26 cellular contexts compared by ENCODE assay signal in genomic region chr19:4733755-4734345, GRCh38. TPM values are rescaled to one million over a fixed set of nuclear protein-coding genes. Genes with fewer than 3 reads are reported as not detected.
DNase-seq lines count a peak whose midpoint lies in the region; ATAC-seq, FAIRE-seq and TF ChIP-seq lines count a peak whose summit lies in the region.
"Had no signal": no experiment of that assay in that cellular context is flagged by ENCODE, and none has a peak within 500 bp of the region (broad histone marks: within the 10 kb centered on the region; RNA-seq: fewer than 3 reads in every experiment).

No MANE protein-coding gene starts in this region.

- no peaks in the 10 kb centered on the region for H3K36me3 Mint-ChIP-seq in activated naive CD8-positive, alpha-beta T cell
- no peaks in the 10 kb centered on the region for H3K36me3 Mint-ChIP-seq in activated naive CD8-positive, alpha-beta T cell treated with anti-CD3 and anti-CD28 coated beads for 36 hours
- no peaks in the 10 kb centered on the region for H3K36me3 Mint-ChIP-seq in T-helper 17 cell (ENCODE audit: low read depth)
- H3K36me3 Mint-ChIP-seq: CD8-positive, alpha-beta memory T cell had no signal

- H4K20me1 ChIP-seq in K562 (replicated peaks; ENCODE audit: control insufficient read depth, insufficient read depth, low read length), result no peaks in the 10 kb centered on the region

- no peak for DNase-seq in activated naive CD8-positive, alpha-beta T cell treated with anti-CD3 and anti-CD28 coated beads for 36 hours
- DNase-seq in T-helper 17 cell, result no peak
- DNase-seq in K562 (ENCODE audit: extremely low read depth in 1 of 4, low spot score in 3 of 4), result no peak
- DNase-seq in GM19240 (ENCODE audit: insufficient read length, low spot score), result no peak
- DNase-seq in EL, result no peak
- DNase-seq: CD8-positive, alpha-beta memory T cell; DMS79 treated with DMSO at 0.1 percent for 48 hours; GM23248; H9; HFFc6; KG1; MG63; NCI-H1105 treated with DMSO at 0.1 percent for 48 hours; NCI-H146; NCI-H2029 treated with DMSO at 0.1 percent for 48 hours; NCI-H446 treated with DMSO at 0.1 percent for 48 hours; NCI-H526; NCI-H82; PC-9 had no signal

- H3K27ac Mint-ChIP-seq in activated naive CD8-positive, alpha-beta T cell, result no peak overlapping the region
- no peak overlapping the region for H3K27ac Mint-ChIP-seq in activated naive CD8-positive, alpha-beta T cell treated with anti-CD3 and anti-CD28 coated beads for 36 hours
- no peak overlapping the region for H3K27ac Mint-ChIP-seq in T-helper 17 cell
- H3K27ac Mint-ChIP-seq: CD8-positive, alpha-beta memory T cell; H9; HFFc6 had no signal

- peaks cover 2 to 5% of the 10 kb centered on the region in 2 experiments; a peak in 2 of 5 replicates for H3K4me1 ChIP-seq in K562 (replicated peaks in 1 of 2; ENCODE audit: control insufficient read depth in 2 of 2, insufficient read depth in 2 of 2, low read length in 2 of 2)
- H3K4me1 ChIP-seq: SJSA1 had no signal

- intact Hi-C loops in K562 (cut with micrococcal nuclease), result no loop called here

- 0% methylated on average over 1 of the region's 1 CpG for WGBS in K562 (ENCODE audit: insufficient coverage, low coverage, missing lambda C conversion rate)

- no peak overlapping the region for H2AFZ ChIP-seq in K562 (ENCODE audit: low read depth, low read length)
- H2AFZ ChIP-seq: PC-9 had no signal

- no peak for TF ChIP-seq RAD21 in K562 (CRISPR knock-in tag; conservative IDR thresholded peaks at IDR 0.05 in 1 of 2, IDR thresholded peaks at IDR 0.05 in 1 of 2)

- H3K4me2 ChIP-seq in K562 (ENCODE audit: insufficient read depth, low read length), result no peak overlapping the region
- H3K4me2 ChIP-seq: PC-9 had no signal

- no peaks in the 10 kb centered on the region for H3K27me3 Mint-ChIP-seq in activated naive CD8-positive, alpha-beta T cell
- H3K27me3 Mint-ChIP-seq in activated naive CD8-positive, alpha-beta T cell treated with anti-CD3 and anti-CD28 coated beads for 36 hours, result peaks cover 8% of the 10 kb centered on the region
- H3K27me3 Mint-ChIP-seq in T-helper 17 cell, result peaks cover 12% of the 10 kb centered on the region

- no peak for ATAC-seq in T-helper 17 cell
- no peak for ATAC-seq in K562
- no peak for ATAC-seq in HG02938 (IDR thresholded peaks at IDR 0.05; ENCODE audit: unreplicated experiment)
- ATAC-seq: Right ventricle myocardium inferior had no signal

- peaks cover 15 to 18% of the 10 kb centered on the region in 2 experiments; a peak in 4 of 5 replicates for H3K27me3 ChIP-seq in K562 (ENCODE audit: control insufficient read depth in 2 of 2, insufficient read depth in 2 of 2, low read length in 2 of 2)
- H3K27me3 ChIP-seq: MG63, SJSA1 had no signal

- H3K9ac ChIP-seq in K562 (ENCODE audit: insufficient read depth in 1 of 2, low read depth in 2 of 2, low read length in 2 of 2), result no peak overlapping the region
- H3K9ac ChIP-seq: GM23248 had no signal

- no peak overlapping the region for H3K27ac ChIP-seq in K562 (ENCODE audit: extremely low read depth, low read depth, low read length)
- H3K27ac ChIP-seq: C4-2B, GM23248, PC-9, SJSA1 had no signal

- TF ChIP-seq CTCF in K562 (IDR thresholded peaks at IDR 0.05 in 2 of 3, conservative IDR thresholded peaks at IDR 0.05 in 1 of 3; ENCODE audit: insufficient read depth in 2 of 3, low read depth in 1 of 3, low read length in 3 of 3), result no peak

- no peaks in the 10 kb centered on the region for H3K9me1 ChIP-seq in K562 (ENCODE audit: control insufficient read depth, insufficient read depth, low read length)

- in situ Hi-C loops in K562 (cut with MboI), result loop anchor here (5.0 kb wide), 2 partner anchors 58 to 298 kb away; partner anchors contain the start of gene FEM1A

- POLR2A ChIA-PET in K562 (lab: Yijun Ruan, JAX), result interaction anchor here (0.5 to 2.2 kb wide), 2 partner anchors 57 to 1313 kb away, joined by 5 to 10 read pairs; partner anchors contain the start of gene FEM1A

- H3K9me3 Mint-ChIP-seq in activated naive CD8-positive, alpha-beta T cell (ENCODE audit: low read depth), result no peaks in the 10 kb centered on the region
- no peaks in the 10 kb centered on the region for H3K9me3 Mint-ChIP-seq in activated naive CD8-positive, alpha-beta T cell treated with anti-CD3 and anti-CD28 coated beads for 36 hours
- H3K9me3 Mint-ChIP-seq: CD8-positive, alpha-beta memory T cell; H9; HFFc6 had no signal

- no peak for TF ChIP-seq POLR2A in K562 (conservative IDR thresholded peaks at IDR 0.05)

- peaks cover 3% of the 10 kb centered on the region for H3K4me1 Mint-ChIP-seq in activated naive CD8-positive, alpha-beta T cell (ENCODE audit: low read depth)
- H3K4me1 Mint-ChIP-seq in activated naive CD8-positive, alpha-beta T cell treated with anti-CD3 and anti-CD28 coated beads for 36 hours, result peaks cover 4% of the 10 kb centered on the region
- H3K4me1 Mint-ChIP-seq in T-helper 17 cell, result peaks cover 8% of the 10 kb centered on the region

- CTCF ChIA-PET in K562 (lab: Yijun Ruan, JAX; ENCODE audit: low intra/inter-chr PET ratio), result interaction anchor here (0.6 to 3.1 kb wide), 3 partner anchors 57 to 845 kb away, joined by 5 to 35 read pairs (median 28); partner anchors contain the start of gene FEM1A

- H3K4me3 ChIP-seq in K562, result no peak overlapping the region
- H3K4me3 ChIP-seq: GM23248, MG63, PC-9, SJSA1 had no signal

- no peak for FAIRE-seq in K562 (lab: Jason Lieb, UNC)
- FAIRE-seq: GM18507, HTR-8/SVneo had no signal

- no peak for TF ChIP-seq EP300 in K562 (IDR thresholded peaks at IDR 0.05; ENCODE audit: low read length)

- H3K9me3 ChIP-seq in T-helper 17 cell (ENCODE audit: control insufficient read depth, low read length, poor library complexity, severe bottlenecking) (no peaks in the 10 kb centered on the region), K562 (replicated peaks; ENCODE audit: control insufficient read depth, insufficient read depth, low read depth, low read length) (no peaks in the 10 kb centered on the region)
- H3K9me3 ChIP-seq: MG63, SJSA1 had no signal

- BruUV-seq in K562 (replicated peaks; lab: Mats Ljungman, UMichigan), result no TSS peak

- H3K79me2 ChIP-seq in K562 (ENCODE audit: control insufficient read depth, insufficient read depth, low read length), result no peaks in the 10 kb centered on the region

- H3K4me3 Mint-ChIP-seq in activated naive CD8-positive, alpha-beta T cell, result peak overlapping the region; percentile 53
- H3K4me3 Mint-ChIP-seq in activated naive CD8-positive, alpha-beta T cell treated with anti-CD3 and anti-CD28 coated beads for 36 hours, result no peak overlapping the region
- peak overlapping the region; percentile 12 for H3K4me3 Mint-ChIP-seq in T-helper 17 cell
- H3K4me3 Mint-ChIP-seq: CD8-positive, alpha-beta memory T cell; H9; HFFc6 had no signal

- no peaks in the 10 kb centered on the region for H3K36me3 ChIP-seq in K562 (ENCODE audit: control insufficient read depth, insufficient read depth, low read length)
- H3K36me3 ChIP-seq: MG63, SJSA1 had no signal

TF ChIP-seq in K562, 482 proteins besides CTCF, POLR2A, EP300 and RAD21 (continues in another document):
- TF ChIP-seq FOXP1 (CRISPR knock-in tag; IDR thresholded peaks at IDR 0.05), result no peak

RNA-seq across cellular contexts. Expression of gene DPP9, which starts 10.2 kb away (rescaled TPM):
- 10 to 100 TPM; 71.7 to 72.3 TPM for total RNA-seq in activated naive CD8-positive, alpha-beta T cell treated with anti-CD3 and anti-CD28 coated beads for 36 hours
- total RNA-seq in T-helper 17 cell (10 to 100 TPM; 84.1 to 91.8 TPM), K562 (2014; rRNA removed) (43.0 and 64.9 TPM in 2 replicates), K562 (2014; rRNA removed; fragmentation: Illumina TruSeq; extraction: Trizol) (12.7 and 16.0 TPM in 2 replicates), K562 (2015; rRNA removed; fragmentation: Illumina TruSeq; extraction: Trizol) (23.6 and 24.5 TPM in 2 replicates), K562 (2021) (60.0 and 66.7 TPM in 2 replicates)
- total RNA-seq in K562 (2011; cell fraction: chromatin; rRNA removed; ENCODE audit: low replicate concordance), result 45.6 and 105 TPM in 2 replicates
- total RNA-seq in K562 (2011; cell fraction: nucleolus; rRNA removed), result 61.4 and 62.6 TPM in 2 replicates
- 50.8 and 52.2 TPM in 2 replicates for total RNA-seq in K562 (2011; cell fraction: nucleoplasm; rRNA removed)
- polyA plus RNA-seq in K562 (2011; rRNA removed) (5.4 and 7.1 TPM in 2 replicates), K562 (2014; fragmentation: Illumina TruSeq; extraction: Trizol) (33.5 and 50.1 TPM in 2 replicates), K562 (2014; fragmentation: Nextera tagmentation; extraction: Ambion mirVana) (1 to 10 TPM in 1 of 2 experiments, under 1 TPM in 1; 0.90 to 1.1 TPM), K562 (2014; rRNA removed) (27.8 and 30.6 TPM in 2 replicates)
- polyA plus RNA-seq in K562 (2011; cell fraction: cytosol; rRNA removed), result 6.1 and 12.8 TPM in 2 replicates
- polyA plus RNA-seq in K562 (2011; cell fraction: nucleus; rRNA removed), result 9.6 and 23.4 TPM in 2 replicates
- 26.0 and 32.1 TPM in 2 replicates for polyA plus RNA-seq in K562 (2012)
- 4.6 and 8.5 TPM in 2 replicates for polyA minus RNA-seq in K562 (2011; rRNA and poly(A)+ RNA removed)
- polyA minus RNA-seq in K562 (2011; cell fraction: cytosol; rRNA and poly(A)+ RNA removed), result 17.6 and 18.5 TPM in 2 replicates
- polyA minus RNA-seq in K562 (2011; cell fraction: nucleus; rRNA and poly(A)+ RNA removed), result 17.1 and 24.1 TPM in 2 replicates

RNA-seq across cellular contexts. Expression of gene FEM1A, which starts 57.7 kb away (rescaled TPM):
- total RNA-seq in activated naive CD8-positive, alpha-beta T cell treated with anti-CD3 and anti-CD28 coated beads for 36 hours, result 10 to 100 TPM; 21.8 to 22.5 TPM
- 10 to 100 TPM in 1 of 2 donors, 1 to 10 TPM in 1; 9.9 to 13.4 TPM for total RNA-seq in T-helper 17 cell
- total RNA-seq in K562 (2011; cell fraction: chromatin; rRNA removed; ENCODE audit: low replicate concordance), result 7.0 and 21.1 TPM in 2 replicates
- 19.5 and 24.3 TPM in 2 replicates for total RNA-seq in K562 (2011; cell fraction: nucleolus; rRNA removed)
- 12.9 and 14.3 TPM in 2 replicates for total RNA-seq in K562 (2011; cell fraction: nucleoplasm; rRNA removed)
- 17.1 and 22.2 TPM in 2 replicates for total RNA-seq in K562 (2014; rRNA removed)
- total RNA-seq in K562 (2014; rRNA removed; fragmentation: Illumina TruSeq; extraction: Trizol), result 5.9 and 6.8 TPM in 2 replicates
- total RNA-seq in K562 (2015; rRNA removed; fragmentation: Illumina TruSeq; extraction: Trizol), result 10.4 and 10.9 TPM in 2 replicates
- total RNA-seq in K562 (2021), result 18.8 and 19.0 TPM in 2 replicates
- 3.9 and 5.1 TPM in 2 replicates for polyA plus RNA-seq in K562 (2011; rRNA removed)
- 4.3 and 9.5 TPM in 2 replicates for polyA plus RNA-seq in K562 (2011; cell fraction: cytosol; rRNA removed)
- polyA plus RNA-seq in K562 (2011; cell fraction: nucleus; rRNA removed), result 4.8 and 7.1 TPM in 2 replicates
- 0.79 and 0.89 TPM in 2 replicates for polyA plus RNA-seq in K562 (2012)
- polyA plus RNA-seq in K562 (2014; fragmentation: Illumina TruSeq; extraction: Trizol), result 6.3 and 8.2 TPM in 2 replicates
- polyA plus RNA-seq in K562 (2014; fragmentation: Nextera tagmentation; extraction: Ambion mirVana), result under 1 TPM; 0.08 to 0.11 TPM
- 10.2 and 10.7 TPM in 2 replicates for polyA plus RNA-seq in K562 (2014; rRNA removed)
- polyA minus RNA-seq in K562 (2011; rRNA and poly(A)+ RNA removed), result 7.0 and 7.7 TPM in 2 replicates
- 10.6 and 11.6 TPM in 2 replicates for polyA minus RNA-seq in K562 (2011; cell fraction: cytosol; rRNA and poly(A)+ RNA removed)
- polyA minus RNA-seq in K562 (2011; cell fraction: nucleus; rRNA and poly(A)+ RNA removed), result 8.9 and 11.9 TPM in 2 replicates
